In the genomic region with DNA sequence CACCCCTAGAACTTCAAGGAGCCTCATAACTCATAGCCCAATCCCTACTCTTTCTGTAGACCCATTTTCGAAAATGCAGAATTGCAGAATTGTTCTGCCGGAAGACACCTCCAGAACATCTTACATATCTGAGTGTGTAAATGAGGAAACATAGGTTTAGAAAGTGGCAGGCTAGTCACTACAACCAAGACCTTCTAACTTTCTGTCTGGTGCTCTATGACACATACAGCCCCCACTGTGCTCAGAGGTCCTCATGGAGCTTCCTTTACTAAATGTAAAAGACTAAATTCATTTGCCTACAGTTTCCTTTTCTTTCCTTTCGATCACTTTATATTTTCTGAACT, we compare ENCODE assay signal across 13 cellular contexts.
DNase-seq lines count a peak whose midpoint lies in the region; ATAC-seq and TF ChIP-seq lines count a peak whose summit lies in the region.
"Had no signal": no experiment of that assay in that cellular context is flagged by ENCODE, and none has a peak within 500 bp of the region (broad histone marks: within the 10 kb centered on the region; RNA-seq: fewer than 3 reads in every experiment).

No MANE protein-coding gene starts in this region.

- H3K4me3 ChIP-seq in GM06990 (replicated peaks; ENCODE audit: low read depth, low read length) (peak overlapping the region; percentile 29; the same call in 1 of the 2 replicates), mesenchymal stem cell (ENCODE audit: insufficient read depth in 1 of 2, low read depth in 1 of 2, low read length in 2 of 2) (no peak overlapping the region)
- H3K4me3 ChIP-seq: stomach had no signal

- no peaks in the 10 kb centered on the region for H3K4me1 Mint-ChIP-seq in stimulated activated naive CD8-positive, alpha-beta T cell treated with anti-CD3 and anti-CD28 coated beads, Interleukin-15, amount 100 ng/mL, for 72 hours

- 50% methylated on average over 1 of the region's 3 CpGs for WGBS in mesenchymal stem cell

- H3K79me1 ChIP-seq in mesenchymal stem cell (replicated peaks; ENCODE audit: low read length, poor library complexity, severe bottlenecking): no peaks in the 10 kb centered on the region

- H3K18ac ChIP-seq in mesenchymal stem cell (ENCODE audit: low read depth in 1 of 2, low read length in 2 of 2): no peak overlapping the region

- no peak overlapping the region for H3K27ac ChIP-seq in mesenchymal stem cell (ENCODE audit: low read length, poor library complexity, severe bottlenecking)
- H3K27ac ChIP-seq: foreskin keratinocyte, stomach had no signal

- no peak overlapping the region for H3K4ac ChIP-seq in mesenchymal stem cell (ENCODE audit: low read depth in 1 of 2, low read length in 2 of 2)

- H2AK5ac ChIP-seq in mesenchymal stem cell (ENCODE audit: low read length, severe bottlenecking): no peak overlapping the region

- H3K9me3 ChIP-seq in mesenchymal stem cell (ENCODE audit: control insufficient read depth, low read length): no peaks in the 10 kb centered on the region
- H3K9me3 ChIP-seq: stomach had no signal

- H3K4me1 ChIP-seq in mesenchymal stem cell (ENCODE audit: control insufficient read depth, insufficient read depth, low read depth, low read length): no peaks in the 10 kb centered on the region
- H3K4me1 ChIP-seq: foreskin keratinocyte had no signal

- no peak overlapping the region for H3K9ac ChIP-seq in mesenchymal stem cell (ENCODE audit: low read length)

- H3K14ac ChIP-seq in mesenchymal stem cell (ENCODE audit: low read length in 2 of 2): no peak overlapping the region

- H3K27me3 Mint-ChIP-seq in stimulated activated naive CD8-positive, alpha-beta T cell treated with anti-CD3 and anti-CD28 coated beads, Interleukin-15, amount 100 ng/mL, for 72 hours: no peaks in the 10 kb centered on the region

- peak; percentile 54 for DNase-seq in GM06990 (ENCODE audit: extremely low read depth, insufficient read length)
- no peak for DNase-seq in mesenchymal stem cell
- DNase-seq in dermis blood vessel endothelial cell: no peak
- DNase-seq in pons (ENCODE audit: low spot score): no peak
- DNase-seq in stimulated activated naive CD8-positive, alpha-beta T cell treated with anti-CD3 and anti-CD28 coated beads, Interleukin-15, amount 100 ng/mL, for 72 hours: no peak
- DNase-seq: activated naive CD4-positive, alpha-beta T cell treated with anti-CD3 and anti-CD28 coated beads, Interleukin-2, amount 50 U/mL, for 16 hours; foreskin keratinocyte; left cardiac atrium; stomach had no signal

- no peak overlapping the region for H2BK5ac ChIP-seq in mesenchymal stem cell (ENCODE audit: low read depth, low read length, poor library complexity, severe bottlenecking)

- H2BK15ac ChIP-seq in mesenchymal stem cell (ENCODE audit: low read depth, poor library complexity, severe bottlenecking): no peak overlapping the region

- no peak overlapping the region for H4K91ac ChIP-seq in mesenchymal stem cell (ENCODE audit: low read length)

- H3K36me3 ChIP-seq in GM06990 (ENCODE audit: control insufficient read depth, insufficient read depth, low read length): no peaks in the 10 kb centered on the region
- H3K36me3 ChIP-seq in mesenchymal stem cell (ENCODE audit: control insufficient read depth in 1 of 2, insufficient read depth in 2 of 2, low read depth in 1 of 2, low read length in 2 of 2): no peaks in the 10 kb centered on the region
- H3K36me3 ChIP-seq: stomach had no signal

- no peak overlapping the region for H3K23ac ChIP-seq in mesenchymal stem cell (ENCODE audit: low read length in 2 of 2)

- H3K4me2 ChIP-seq in mesenchymal stem cell (ENCODE audit: low read length, poor library complexity, severe bottlenecking): no peak overlapping the region

- H3K27ac Mint-ChIP-seq in stimulated activated naive CD8-positive, alpha-beta T cell treated with anti-CD3 and anti-CD28 coated beads, Interleukin-15, amount 100 ng/mL, for 72 hours: no peak overlapping the region

- no peak for TF ChIP-seq CTCF in GM06990 (IDR thresholded peaks at IDR 0.05; ENCODE audit: insufficient read depth, low read length, poor library complexity, severe bottlenecking)

- no peak overlapping the region for H2AFZ ChIP-seq in mesenchymal stem cell (ENCODE audit: low read depth, low read length)

- H4K8ac ChIP-seq in mesenchymal stem cell (ENCODE audit: low read length): no peak overlapping the region

- ATAC-seq in GM19372 (IDR thresholded peaks at IDR 0.05; ENCODE audit: low read depth, unreplicated experiment) (peak; percentile 79), HG02763 (IDR thresholded peaks at IDR 0.05; ENCODE audit: unreplicated experiment) (peak; percentile 85), HG03457 (IDR thresholded peaks at IDR 0.05; ENCODE audit: unreplicated experiment) (peak; percentile 79)
- no peak for ATAC-seq in stimulated activated naive CD8-positive, alpha-beta T cell treated with anti-CD3 and anti-CD28 coated beads, Interleukin-15, amount 100 ng/mL, for 72 hours
- ATAC-seq: foreskin keratinocyte, left cardiac atrium, Right ventricle myocardium inferior had no signal

- no peak overlapping the region for H2BK12ac ChIP-seq in mesenchymal stem cell (ENCODE audit: low read length in 2 of 2)

- H3K27me3 ChIP-seq in GM06990 (replicated peaks; ENCODE audit: control insufficient read depth, insufficient read depth, low read length) (no peaks in the 10 kb centered on the region), mesenchymal stem cell (ENCODE audit: control insufficient read depth in 1 of 2, insufficient read depth in 1 of 2, low read length in 2 of 2) (no peaks in the 10 kb centered on the region)
- H3K27me3 ChIP-seq: foreskin keratinocyte, stomach had no signal

- H3K9me3 Mint-ChIP-seq in stimulated activated naive CD8-positive, alpha-beta T cell treated with anti-CD3 and anti-CD28 coated beads, Interleukin-15, amount 100 ng/mL, for 72 hours: no peaks in the 10 kb centered on the region

- no peak overlapping the region for H3K4me3 Mint-ChIP-seq in stimulated activated naive CD8-positive, alpha-beta T cell treated with anti-CD3 and anti-CD28 coated beads, Interleukin-15, amount 100 ng/mL, for 72 hours

- no peak overlapping the region for H2BK120ac ChIP-seq in mesenchymal stem cell (ENCODE audit: low read depth, low read length)
